In the genomic region with DNA sequence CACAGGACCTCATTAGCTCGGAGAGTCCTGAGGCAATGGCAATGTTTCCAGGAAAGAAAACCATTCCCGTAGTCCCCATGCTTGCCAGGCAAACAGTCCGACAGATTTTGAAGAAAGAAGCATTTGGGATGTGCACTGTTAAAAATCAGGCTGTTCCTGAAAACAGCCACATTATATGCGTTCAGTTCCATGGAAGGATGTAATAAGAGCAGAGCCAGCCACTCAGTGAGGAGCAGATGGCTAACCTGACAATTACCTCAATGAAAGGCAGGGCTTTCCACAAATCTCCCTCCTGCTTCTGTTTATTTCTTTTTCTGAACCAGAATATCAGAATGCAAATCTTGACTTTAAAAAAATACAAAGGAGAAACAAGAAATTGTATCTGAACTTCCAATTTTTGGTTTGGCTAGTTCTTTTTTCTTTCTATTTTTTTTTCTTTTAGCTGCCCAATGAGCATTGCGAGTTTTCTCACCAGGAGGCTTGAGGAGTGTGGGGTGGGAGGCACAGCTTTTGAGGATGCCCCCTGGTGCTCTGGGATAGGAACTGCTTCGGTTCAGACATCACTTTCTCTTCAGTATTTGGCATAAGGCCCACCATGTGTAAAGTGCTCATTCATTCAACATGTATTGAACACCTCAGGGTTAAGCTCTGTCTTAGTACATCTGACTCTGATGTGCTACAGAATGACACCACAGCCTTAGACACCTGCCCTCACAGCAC, we compare ENCODE assay signal across 8 cellular contexts.
A peak's percentile ranks its signal among the peaks of the same experiment; 100 is the strongest.
DNase-seq lines count a peak whose midpoint lies in the region; ATAC-seq and TF ChIP-seq lines count a peak whose summit lies in the region.

No MANE protein-coding gene starts in this region.

- no peaks in the 10 kb centered on the region for H3K27me3 Mint-ChIP-seq in neural crest cell (ENCODE audit: low read depth)

- no peaks in the 10 kb centered on the region for H3K4me1 Mint-ChIP-seq in neural crest cell

- no peaks in the 10 kb centered on the region for H3K9me3 Mint-ChIP-seq in neural crest cell

- TF ChIP-seq CTCF in epithelial cell of proximal tubule (conservative IDR thresholded peaks at IDR 0.05; ENCODE audit: low read depth, low read length): peak; percentile 78
- TF ChIP-seq CTCF in neural crest cell (conservative IDR thresholded peaks at IDR 0.05): peak; percentile 66

- H3K36me3 Mint-ChIP-seq in neural crest cell (ENCODE audit: low read depth): no peaks in the 10 kb centered on the region

- peak; percentile 98 for ATAC-seq in GM19351 (IDR thresholded peaks at IDR 0.05; ENCODE audit: unreplicated experiment)
- ATAC-seq in HG03342 (IDR thresholded peaks at IDR 0.05; ENCODE audit: unreplicated experiment): peak; percentile 89

- no peak overlapping the region for H3K4me3 Mint-ChIP-seq in neural crest cell

- no peak overlapping the region for H3K27ac Mint-ChIP-seq in neural crest cell (ENCODE audit: unreplicated experiment)

- DNase-seq in CMK (ENCODE audit: low read depth) (peak; percentile 49), NCI-H524 treated with DMSO at 0.1 percent for 48 hours (lab: John Stamatoyannopoulos, UW) (peak; percentile 67), epithelial cell of proximal tubule (ENCODE audit: low read depth) (peak; percentile 45), neural crest cell (ENCODE audit: low read depth, low spot score) (peak; percentile 14), cortex of kidney (lab: John Stamatoyannopoulos, UW) (no peak)
- DNase-seq in activated CD4-positive, alpha-beta T cell treated with anti-CD3 and anti-CD28 coated beads, Interleukin-2, amount 50 U/mL, for 48 hours: peak; percentile 42 to 54

- H3K4me3 ChIP-seq in epithelial cell of proximal tubule (ENCODE audit: low read depth, low read length): no peak overlapping the region
